Comparison of ENCODE assay signal across 23 cellular contexts in genomic region chr11:15761235-15761634, GRCh38.
"Had no signal": no experiment of that assay in that cellular context is flagged by ENCODE, and none has a peak within 500 bp of the region (broad histone marks: within the 10 kb centered on the region; RNA-seq: fewer than 3 reads in every experiment).

No MANE protein-coding gene starts in this region.

- H3K4me3 ChIP-seq: psoas muscle, right atrium auricular region, testis had no signal

- H3K4me1 ChIP-seq: psoas muscle, right atrium auricular region, testis had no signal

- H3K9me3 ChIP-seq: psoas muscle, right atrium auricular region, testis had no signal

- DNase-seq: activated CD4-positive, alpha-beta T cell treated with anti-CD3 and anti-CD28 coated beads for 1 hour; activated CD4-positive, alpha-beta T cell treated with anti-CD3 and anti-CD28 coated beads, Interleukin-2, amount 50 U/mL, for 1 hour; activated CD8-positive, alpha-beta memory T cell treated with anti-CD3 and anti-CD28 coated beads, Interleukin-2, amount 10 ng/mL, durations not matched to agents 7 days and 5 days; activated CD8-positive, alpha-beta T cell treated with anti-CD3 and anti-CD28 coated beads, Interleukin-2, amount 10 ng/mL, durations not matched to agents 7 days and 5 days; activated naive CD4-positive, alpha-beta T cell treated with Interleukin-2 at 50 U/mL for 16 hours; activated T-cell treated with anti-CD3 and anti-CD28 coated beads, Interleukin-2, amount 50 U/mL, for 48 hours; anterior cingulate cortex; effector CD8-positive, alpha-beta T cell; islet precursor cell; mammary epithelial cell; midbrain; naive thymus-derived CD8-positive, alpha-beta T cell; occipital lobe; psoas muscle; stimulated activated CD4-positive, alpha-beta T cell treated with anti-CD3 and anti-CD28 coated beads, Interleukin-2, amount 100 ng/mL, for 48 hours; stimulated activated naive CD8-positive, alpha-beta T cell treated with anti-CD3 and anti-CD28 coated beads, Interleukin-15, Interleukin-2, amounts not matched to agents 100 U/mL and 50 U/mL, for 24 hours; T-helper 2 cell; testis; trophoblast cell had no signal

- H3K27ac ChIP-seq: epithelial cell of prostate, parathyroid adenoma, psoas muscle, right atrium auricular region, testis had no signal

- ATAC-seq: activated CD8-positive, alpha-beta memory T cell treated with anti-CD3 and anti-CD28 coated beads, Interleukin-2, amount 10 ng/mL, durations not matched to agents 7 days and 5 days; activated CD8-positive, alpha-beta T cell treated with anti-CD3 and anti-CD28 coated beads, Interleukin-2, amount 10 ng/mL, durations not matched to agents 7 days and 5 days; naive thymus-derived CD8-positive, alpha-beta T cell; psoas muscle; stimulated activated naive CD8-positive, alpha-beta T cell treated with anti-CD3 and anti-CD28 coated beads, Interleukin-15, Interleukin-2, amounts not matched to agents 100 U/mL and 50 U/mL, for 24 hours; WTC11 had no signal

- H3K27me3 ChIP-seq: right atrium auricular region, testis had no signal

- H3K36me3 ChIP-seq: right atrium auricular region had no signal
